15 cellular contexts compared by ENCODE assay signal in genomic region chr2:215841175-215841816, GRCh38.
DNase-seq lines count a peak whose midpoint lies in the region; ATAC-seq, FAIRE-seq and TF ChIP-seq lines count a peak whose summit lies in the region.
"Had no signal": no experiment of that assay in that cellular context is flagged by ENCODE, and none has a peak within 500 bp of the region (broad histone marks: within the 10 kb centered on the region; RNA-seq: fewer than 3 reads in every experiment).

No MANE protein-coding gene starts in this region.

- peaks cover 8% of the 10 kb centered on the region for H3K4me1 Mint-ChIP-seq in astrocyte (ENCODE audit: low read depth, unreplicated experiment)

- no peaks in the 10 kb centered on the region for H3K27me3 ChIP-seq in astrocyte (ENCODE audit: insufficient read depth, low read length)
- no peaks in the 10 kb centered on the region for H3K27me3 ChIP-seq in H7 (ENCODE audit: control insufficient read depth, insufficient read depth, low read length)
- H3K27me3 ChIP-seq: SJCRH30 had no signal

- no peak overlapping the region for H3K4me3 ChIP-seq in astrocyte (ENCODE audit: insufficient read depth, low read depth, low read length)
- H3K4me3 ChIP-seq in H7 (ENCODE audit: insufficient read depth, low read depth, low read length) = no peak overlapping the region
- H3K4me3 ChIP-seq: SJCRH30 had no signal

- no peak overlapping the region for H3K9ac ChIP-seq in astrocyte (ENCODE audit: low read length)

- intact Hi-C loops in sciatic nerve (cut with DNase I) = no loop called here

- ATAC-seq in HG02759 (IDR thresholded peaks at IDR 0.05; ENCODE audit: unreplicated experiment) = peak; percentile 6
- peak; percentile 92 for ATAC-seq in sciatic nerve
- ATAC-seq: activated CD8-positive, alpha-beta T cell treated with anti-CD3 and anti-CD28 coated beads for 36 hours had no signal

- no peaks in the 10 kb centered on the region for H3K9me3 ChIP-seq in astrocyte (ENCODE audit: insufficient read depth, low read depth, low read length)
- H3K9me3 ChIP-seq: SJCRH30 had no signal

- no peaks in the 10 kb centered on the region for H3K27me3 Mint-ChIP-seq in astrocyte (ENCODE audit: low read depth, unreplicated experiment)
- H3K27me3 Mint-ChIP-seq: activated CD8-positive, alpha-beta T cell treated with anti-CD3 and anti-CD28 coated beads for 36 hours had no signal

- H2AFZ ChIP-seq in astrocyte (ENCODE audit: low read depth, low read length) = peak overlapping the region; percentile 27

- peak overlapping the region; percentile 5 for H3K4me2 ChIP-seq in astrocyte (ENCODE audit: low read length)

- FAIRE-seq in GM19239 (lab: Jason Lieb, UNC) (peak; percentile 11), astrocyte (lab: Jason Lieb, UNC) (no peak)

- H3K36me3 ChIP-seq in astrocyte (ENCODE audit: insufficient read depth, low read length) = no peaks in the 10 kb centered on the region
- H3K36me3 ChIP-seq in H7 (replicated peaks; ENCODE audit: control insufficient read depth, insufficient read depth, low read length) = no peaks in the 10 kb centered on the region
- H3K36me3 ChIP-seq: SJCRH30 had no signal

- no peaks in the 10 kb centered on the region for H3K36me3 Mint-ChIP-seq in astrocyte (ENCODE audit: low read depth, unreplicated experiment)
- H3K36me3 Mint-ChIP-seq: CD14-positive monocyte, naive B cell had no signal

- no peaks in the 10 kb centered on the region for H4K20me1 ChIP-seq in astrocyte (ENCODE audit: insufficient read depth, low read length)

- no peak overlapping the region for H3K27ac Mint-ChIP-seq in astrocyte (ENCODE audit: unreplicated experiment)
- H3K27ac Mint-ChIP-seq: activated CD8-positive, alpha-beta T cell treated with anti-CD3 and anti-CD28 coated beads for 36 hours; CD14-positive monocyte had no signal

- no peak for TF ChIP-seq CTCF in astrocyte (IDR thresholded peaks at IDR 0.05; ENCODE audit: insufficient read depth, low read depth, low read length)

- H3K9me3 Mint-ChIP-seq in astrocyte (ENCODE audit: unreplicated experiment) = no peaks in the 10 kb centered on the region
- H3K9me3 Mint-ChIP-seq: activated CD8-positive, alpha-beta T cell treated with anti-CD3 and anti-CD28 coated beads for 36 hours; CD14-positive monocyte; naive B cell had no signal

- H3K79me2 ChIP-seq in astrocyte (ENCODE audit: insufficient read depth, low read length) = no peaks in the 10 kb centered on the region

- no peak overlapping the region for H3K27ac ChIP-seq in astrocyte (ENCODE audit: low read depth, low read length)
- H3K27ac ChIP-seq: HL-60, SJCRH30 had no signal

- no peak overlapping the region for H3K4me3 Mint-ChIP-seq in astrocyte (ENCODE audit: unreplicated experiment)
- H3K4me3 Mint-ChIP-seq: activated CD8-positive, alpha-beta T cell treated with anti-CD3 and anti-CD28 coated beads for 36 hours; CD14-positive monocyte had no signal

- peaks cover 12% of the 10 kb centered on the region for H3K4me1 ChIP-seq in astrocyte (ENCODE audit: insufficient read depth, low read length)
- H3K4me1 ChIP-seq: SJCRH30 had no signal

- DNase-seq in GM19239 (ENCODE audit: insufficient read length, low spot score) = no peak
- no peak for DNase-seq in astrocyte (ENCODE audit: low read depth)
- peak; percentile 65 for DNase-seq in sciatic nerve (ENCODE audit: low spot score)
- DNase-seq in NCI-H1417 (lab: John Stamatoyannopoulos, UW) = no peak
- no peak for DNase-seq in stimulated activated CD4-positive, alpha-beta T cell treated with anti-CD3 and anti-CD28 coated beads, Interleukin-4, amount 100 ng/mL, for 4 hours
- no peak for DNase-seq in H7
- DNase-seq: activated CD8-positive, alpha-beta T cell treated with anti-CD3 and anti-CD28 coated beads for 36 hours; NCI-H2081 treated with DMSO at 0.1 percent for 48 hours; SJCRH30; stimulated activated CD4-positive, alpha-beta T cell treated with anti-CD3 and anti-CD28 coated beads, Interleukin-4, amount 100 ng/mL, for 24 hours; stimulated activated naive CD4-positive, alpha-beta T cell had no signal
